In the genomic region with DNA sequence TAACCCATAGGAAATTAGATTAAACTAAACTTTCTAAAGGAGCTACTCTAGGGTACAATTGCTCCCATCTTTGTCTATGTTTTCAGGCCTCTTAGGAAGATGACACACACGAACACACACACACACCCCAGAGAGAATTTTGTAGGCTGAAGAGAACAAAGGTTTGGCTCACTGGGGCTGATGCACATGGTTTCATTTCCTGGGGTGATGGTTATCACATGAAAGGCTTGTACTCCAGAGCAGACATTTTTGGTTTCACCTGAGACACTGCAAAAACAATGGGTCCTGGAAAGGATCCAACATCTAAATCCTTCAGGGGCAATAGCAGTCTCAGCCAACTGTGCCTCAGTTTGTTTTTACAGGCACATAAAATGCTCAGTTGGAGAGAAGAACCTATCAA, we compare ENCODE assay signal across 10 cellular contexts.
A peak's percentile ranks its signal among the peaks of the same experiment; 100 is the strongest.
DNase-seq lines count a peak whose midpoint lies in the region; ATAC-seq and TF ChIP-seq lines count a peak whose summit lies in the region.
"Had no signal": no experiment of that assay in that cellular context is flagged by ENCODE, and none has a peak within 500 bp of the region (broad histone marks: within the 10 kb centered on the region; RNA-seq: fewer than 3 reads in every experiment).

No MANE protein-coding gene starts in this region.

- peak overlapping the region; percentile 69 for H3K4me3 Mint-ChIP-seq in T-helper 2 cell treated with Interferon-gamma antibody and Interleukin-4, amounts not matched to agents 5 μg/mL and 100 μg/mL, for 36 hours
- H3K4me3 Mint-ChIP-seq: type B pancreatic cell had no signal

- no peaks in the 10 kb centered on the region for H3K9me3 ChIP-seq in effector memory CD4-positive, alpha-beta T cell (ENCODE audit: control insufficient read depth, low read length)
- no peaks in the 10 kb centered on the region for H3K9me3 ChIP-seq in transverse colon

- peak; percentile 67 for DNase-seq in activated CD8-positive, alpha-beta memory T cell treated with anti-CD3 and anti-CD28 coated beads for 24 hours
- DNase-seq in activated CD8-positive, alpha-beta memory T cell treated with anti-CD3 and anti-CD28 coated beads, Interleukin-2, amount 50 U/mL, for 48 hours, result no peak
- DNase-seq in T-helper 2 cell treated with Interferon-gamma antibody and Interleukin-4, amounts not matched to agents 5 μg/mL and 100 μg/mL, for 36 hours (ENCODE audit: low spot score), result peak; percentile 58
- DNase-seq in effector memory CD4-positive, alpha-beta T cell, result peak in 2 of 3 donors; percentile 24 to 54
- DNase-seq in transverse colon, result peak; percentile 17
- no peak for DNase-seq in mesenteric fat pad (ENCODE audit: low spot score)
- DNase-seq in HUDEP-2 (lab: John Stamatoyannopoulos, UW; ENCODE audit: unreplicated experiment in 76 of 76), result no peak
- DNase-seq: cortex of kidney had no signal

- no peak overlapping the region for H3K4me3 ChIP-seq in effector memory CD4-positive, alpha-beta T cell (ENCODE audit: insufficient read depth, low read depth, low read length, poor library complexity, severe bottlenecking)
- no peak overlapping the region for H3K4me3 ChIP-seq in transverse colon

- H3K36me3 Mint-ChIP-seq in T-helper 2 cell treated with Interferon-gamma antibody and Interleukin-4, amounts not matched to agents 5 μg/mL and 100 μg/mL, for 36 hours (ENCODE audit: low read depth), result peaks cover 20% of the 10 kb centered on the region
- H3K36me3 Mint-ChIP-seq: type B pancreatic cell had no signal

- in situ Hi-C loops in transverse colon (cut with MboI; ENCODE audit: low pct_ligation_motif_present in 1 of 4, low pct_unique_long_range_greater_than_20kb in 1 of 4, low sequenced_read_pairs in 3 of 4), result no loop called here

- H3K4me1 Mint-ChIP-seq in T-helper 2 cell treated with Interferon-gamma antibody and Interleukin-4, amounts not matched to agents 5 μg/mL and 100 μg/mL, for 36 hours (ENCODE audit: low read depth), result peaks cover 48% of the 10 kb centered on the region

- TF ChIP-seq CTCF in transverse colon (IDR thresholded peaks at IDR 0.05), result no peak

- H3K27me3 Mint-ChIP-seq in T-helper 2 cell treated with Interferon-gamma antibody and Interleukin-4, amounts not matched to agents 5 μg/mL and 100 μg/mL, for 36 hours (ENCODE audit: low read depth), result no peaks in the 10 kb centered on the region
- H3K27me3 Mint-ChIP-seq: type B pancreatic cell had no signal

- H3K27me3 ChIP-seq in effector memory CD4-positive, alpha-beta T cell (replicated peaks; ENCODE audit: control insufficient read depth, insufficient read depth, low read length, poor library complexity, severe bottlenecking), result no peaks in the 10 kb centered on the region
- peaks cover 5% of the 10 kb centered on the region for H3K27me3 ChIP-seq in transverse colon

- peak overlapping the region; percentile 62 for H3K27ac ChIP-seq in effector memory CD4-positive, alpha-beta T cell (ENCODE audit: insufficient read depth, low read length, poor library complexity, severe bottlenecking)
- no peak overlapping the region for H3K27ac ChIP-seq in transverse colon

- intact Hi-C loops in transverse colon (cut with DNase I; ENCODE audit: low total_unique reads), result no loop called here

- no peaks in the 10 kb centered on the region for H3K36me3 ChIP-seq in effector memory CD4-positive, alpha-beta T cell (ENCODE audit: control insufficient read depth, insufficient read depth, low read length)
- H3K36me3 ChIP-seq in transverse colon, result no peaks in the 10 kb centered on the region

- TF ChIP-seq EP300 in transverse colon (IDR thresholded peaks at IDR 0.05; ENCODE audit: low read depth), result no peak

- no peak for ATAC-seq in GM21529 (IDR thresholded peaks at IDR 0.05; ENCODE audit: unreplicated experiment)

- H3K9me3 Mint-ChIP-seq in T-helper 2 cell treated with Interferon-gamma antibody and Interleukin-4, amounts not matched to agents 5 μg/mL and 100 μg/mL, for 36 hours, result no peaks in the 10 kb centered on the region
- H3K9me3 Mint-ChIP-seq: type B pancreatic cell had no signal

- H3K4me1 ChIP-seq in effector memory CD4-positive, alpha-beta T cell (ENCODE audit: control insufficient read depth, insufficient read depth, low read length, poor library complexity, severe bottlenecking), result peaks cover 23% of the 10 kb centered on the region
- H3K4me1 ChIP-seq in transverse colon, result no peaks in the 10 kb centered on the region

- TF ChIP-seq POLR2A in transverse colon (IDR thresholded peaks at IDR 0.05), result no peak

- 24 to 50% methylated on average over 1 of the region's 1 CpG for WGBS in transverse colon (ENCODE audit: low coverage in 1 of 2), 2 donors

- H3K27ac Mint-ChIP-seq in T-helper 2 cell treated with Interferon-gamma antibody and Interleukin-4, amounts not matched to agents 5 μg/mL and 100 μg/mL, for 36 hours, result peak overlapping the region; percentile 84
- H3K27ac Mint-ChIP-seq: type B pancreatic cell had no signal

Comparison
In these comparisons a context has a peak if more than half of its experiments do, and no peak if none do; other contexts are left out.
1. DNase-seq: peak in activated CD8-positive, alpha-beta memory T cell treated with anti-CD3 and anti-CD28 coated beads for 24 hours (single experiment), T-helper 2 cell treated with Interferon-gamma antibody and Interleukin-4, amounts not matched to agents 5 μg/mL and 100 μg/mL, for 36 hours (single experiment), effector memory CD4-positive, alpha-beta T cell (2 of 3) and transverse colon (single experiment); none in activated CD8-positive, alpha-beta memory T cell treated with anti-CD3 and anti-CD28 coated beads, Interleukin-2, amount 50 U/mL, for 48 hours (single experiment), mesenteric fat pad (single experiment) and HUDEP-2 (0 of 76).